ENCODE assay signal across 22 cellular contexts in genomic region chr7:159108491-159108890, GRCh38. TPM values are rescaled to one million over a fixed set of nuclear protein-coding genes. Genes with fewer than 3 reads are reported as not detected.
A peak's percentile ranks its signal among the peaks of the same experiment; 100 is the strongest.
DNase-seq lines count a peak whose midpoint lies in the region; ATAC-seq and TF ChIP-seq lines count a peak whose summit lies in the region.
"Had no signal": no experiment of that assay in that cellular context is flagged by ENCODE, and none has a peak within 500 bp of the region (broad histone marks: within the 10 kb centered on the region; RNA-seq: fewer than 3 reads in every experiment).

No MANE protein-coding gene starts in this region.

- no peak for ATAC-seq in left ventricle myocardium superior
- no peak for ATAC-seq in gastroesophageal sphincter
- no peak for ATAC-seq in sciatic nerve
- ATAC-seq in HG03025 (IDR thresholded peaks at IDR 0.05; ENCODE audit: low FRiP score, unreplicated experiment), result no peak

- TF ChIP-seq EP300 in gastroesophageal sphincter (IDR thresholded peaks at IDR 0.05), result no peak

- H3K4me1 ChIP-seq in gastroesophageal sphincter, result peaks cover 0 to 67% (median 12%) of the 10 kb centered on the region in 3 donors
- H3K4me1 ChIP-seq: HAP-1 had no signal

- 33% methylated on average over 1 of the region's 2 CpGs; no CpG with 5 or more reads in 1 of the 2 donors for WGBS in gastroesophageal sphincter (ENCODE audit: low coverage in 1 of 2), 2 donors

- peaks cover 17% of the 10 kb centered on the region for H3K27me3 ChIP-seq in gastroesophageal sphincter

- intact Hi-C loops in left ventricle myocardium superior (cut with micrococcal nuclease) (no loop called here), cardiac septum (cut with DNase I) (no loop called here), sciatic nerve (cut with DNase I) (no loop called here)

- TF ChIP-seq CTCF in gastroesophageal sphincter (IDR thresholded peaks at IDR 0.05), result no peak

- TF ChIP-seq POLR2A in gastroesophageal sphincter (IDR thresholded peaks at IDR 0.05), result no peak

- no peaks in the 10 kb centered on the region for H3K9me3 ChIP-seq in gastroesophageal sphincter
- H3K9me3 ChIP-seq: HAP-1, MG63 had no signal

- peak overlapping the region in 3 of 4 donors; percentile 35 to 51 (median 45) for H3K27ac ChIP-seq in gastroesophageal sphincter
- H3K27ac ChIP-seq: GM23248, RWPE1 had no signal

- H3K4me3 ChIP-seq in gastroesophageal sphincter, result no peak overlapping the region
- H3K4me3 ChIP-seq: GM23248, HAP-1, MG63 had no signal

- peaks cover 0 to under 1% of the 10 kb centered on the region in 2 donors for H3K36me3 ChIP-seq in gastroesophageal sphincter
- H3K36me3 ChIP-seq: HAP-1, MG63 had no signal

- peak; percentile 20 for DNase-seq in left ventricle myocardium superior
- DNase-seq in cardiac septum (ENCODE audit: low spot score), result no peak
- peak; percentile 37 for DNase-seq in sciatic nerve (ENCODE audit: low spot score)
- no peak for DNase-seq in glomerular visceral epithelial cell (ENCODE audit: extremely low spot score)
- DNase-seq in inferior parietal cortex (ENCODE audit: extremely low spot score), result no peak
- DNase-seq: C1 segment of cervical spinal cord, GDM1, GM23248, IMR-90, Kasumi-1, NCI-H1048, NCI-H1436, NCI-H1930, NCI-H2171, NCI-H526 had no signal

RNA-seq across cellular contexts. Expression of gene VIPR2, which starts 36.2 kb away (rescaled TPM):
- 21.3 TPM for total RNA-seq in left ventricle myocardium superior
- 23.2 TPM for total RNA-seq in cardiac septum
- total RNA-seq in gastroesophageal sphincter, result 10 to 100 TPM; 13.3 to 52.5 (median 27.4) TPM
- total RNA-seq in sciatic nerve, result 2.0 TPM
- total RNA-seq: A673, GM23248, IMR-90, PC-3 had no signal

Comparison
In these comparisons a context has a peak if more than half of its experiments do, and no peak if none do; other contexts are left out.
1. DNase-seq: peak in left ventricle myocardium superior (single experiment) and sciatic nerve (single experiment); none in cardiac septum (single experiment), glomerular visceral epithelial cell (single experiment) and inferior parietal cortex (single experiment).